ENCODE assay signal across 1 cellular context in the genomic region with DNA sequence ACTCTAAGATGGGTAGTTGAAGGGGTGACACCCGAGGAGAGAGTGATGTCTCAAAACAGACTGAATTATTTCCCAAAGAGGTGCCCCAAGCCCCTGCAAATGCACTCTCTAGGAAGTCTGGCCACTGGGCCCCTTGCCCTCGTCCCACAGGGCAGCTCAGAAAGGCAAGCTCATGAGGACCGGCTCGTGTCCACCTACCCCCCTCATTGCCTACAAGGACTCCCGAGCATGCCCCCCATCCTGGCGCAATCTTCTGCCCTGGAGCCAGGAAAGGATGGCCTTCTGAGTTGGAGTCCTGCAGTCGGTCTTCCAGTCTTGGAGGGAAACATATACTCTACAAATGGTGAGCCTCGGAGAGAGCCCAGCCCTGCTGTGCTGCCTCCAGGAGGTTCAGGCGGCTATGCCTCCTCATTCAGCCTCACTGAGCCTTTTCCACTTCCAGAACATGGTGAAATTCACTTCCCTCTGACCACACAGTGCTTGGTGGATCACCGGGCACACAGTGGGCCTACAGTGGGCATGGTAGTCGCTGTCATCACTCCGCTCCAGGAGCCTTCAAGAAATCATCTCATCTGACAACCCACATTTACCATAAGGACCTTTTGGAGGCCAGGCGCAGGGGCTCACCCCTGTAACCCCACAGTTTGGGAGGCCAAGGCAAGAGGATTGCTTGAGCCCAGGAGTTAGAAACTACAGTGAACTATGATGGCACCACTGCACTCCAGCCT.
TF ChIP-seq lines count a peak whose summit lies in the region.

No MANE protein-coding gene starts in this region.

TF ChIP-seq in SK-N-SH, 30 proteins besides CTCF, POLR2A, EP300 and RAD21 (continued from another document):
- TF ChIP-seq, protein P1, sequence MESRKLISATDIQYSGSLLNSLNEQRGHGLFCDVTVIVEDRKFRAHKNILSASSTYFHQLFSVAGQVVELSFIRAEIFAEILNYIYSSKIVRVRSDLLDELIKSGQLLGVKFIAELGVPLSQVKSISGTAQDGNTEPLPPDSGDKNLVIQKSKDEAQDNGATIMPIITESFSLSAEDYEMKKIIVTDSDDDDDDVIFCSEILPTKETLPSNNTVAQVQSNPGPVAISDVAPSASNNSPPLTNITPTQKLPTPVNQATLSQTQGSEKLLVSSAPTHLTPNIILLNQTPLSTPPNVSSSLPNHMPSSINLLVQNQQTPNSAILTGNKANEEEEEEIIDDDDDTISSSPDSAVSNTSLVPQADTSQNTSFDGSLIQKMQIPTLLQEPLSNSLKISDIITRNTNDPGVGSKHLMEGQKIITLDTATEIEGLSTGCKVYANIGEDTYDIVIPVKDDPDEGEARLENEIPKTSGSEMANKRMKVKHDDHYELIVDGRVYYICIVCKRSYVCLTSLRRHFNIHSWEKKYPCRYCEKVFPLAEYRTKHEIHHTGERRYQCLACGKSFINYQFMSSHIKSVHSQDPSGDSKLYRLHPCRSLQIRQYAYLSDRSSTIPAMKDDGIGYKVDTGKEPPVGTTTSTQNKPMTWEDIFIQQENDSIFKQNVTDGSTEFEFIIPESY (IDR thresholded peaks at IDR 0.05; ENCODE audit: borderline replicate concordance, low read depth): no peak
- TF ChIP-seq ELF1 (IDR thresholded peaks at IDR 0.05) (no peak), EZH2phosphoT487 (IDR thresholded peaks at IDR 0.05; ENCODE audit: borderline replicate concordance, low read depth) (no peak)
